8 cellular contexts compared by ENCODE assay signal in the genomic region with DNA sequence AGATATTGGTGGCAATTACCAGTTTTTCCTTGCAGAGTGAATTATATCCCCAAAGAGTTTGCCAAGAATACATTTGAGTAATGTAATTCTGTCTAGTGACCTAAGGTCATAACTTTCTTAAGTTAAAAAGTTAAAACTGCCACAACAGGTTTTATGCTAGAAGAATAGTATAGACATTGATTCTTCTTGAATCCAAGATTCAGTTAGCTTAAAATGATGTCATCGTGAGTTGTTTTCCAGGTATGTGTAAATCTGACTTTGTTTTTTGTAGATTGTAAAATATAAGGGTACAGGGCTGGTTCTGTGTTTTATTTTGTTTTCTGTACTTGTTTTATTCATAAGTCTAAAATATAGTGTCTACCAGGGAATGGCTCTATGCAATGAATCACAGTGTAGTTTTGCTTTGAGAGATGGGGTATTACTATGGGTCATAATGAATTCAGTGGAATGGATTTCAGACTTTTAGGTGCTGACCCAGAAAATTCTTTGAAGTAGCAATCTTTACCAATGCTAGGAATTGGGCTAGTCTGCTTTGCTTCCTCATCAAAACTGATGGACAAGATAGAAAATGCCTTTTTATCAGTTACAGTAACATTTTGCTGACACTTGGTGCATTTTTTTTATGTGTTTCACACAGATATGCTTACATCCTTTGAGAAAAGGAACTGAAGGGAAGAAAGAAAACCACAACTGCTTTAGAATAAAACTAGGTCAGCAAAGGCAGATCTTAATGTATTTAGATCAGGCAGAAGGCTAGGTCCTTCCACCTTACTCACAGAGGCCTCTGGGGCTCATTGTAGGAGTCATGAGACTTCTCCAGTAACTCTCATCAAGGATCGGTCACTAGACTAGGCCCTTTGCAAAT. TPM values are rescaled to one million over a fixed set of nuclear protein-coding genes. Genes with fewer than 3 reads are reported as not detected.
A peak's percentile ranks its signal among the peaks of the same experiment; 100 is the strongest.
DNase-seq lines count a peak whose midpoint lies in the region; ATAC-seq, FAIRE-seq and TF ChIP-seq lines count a peak whose summit lies in the region.

No MANE protein-coding gene starts in this region.

- peak overlapping the region; percentile 79 for H2BK20ac ChIP-seq in IMR-90 (ENCODE audit: low read depth, low read length)

- no CpG with 5 or more reads among the region's 2 CpGs for WGBS in IMR-90 (ENCODE audit: extremely low coverage in 2 of 2, insufficient read length in 1 of 2), 2 experiments

- peaks cover 6% of the 10 kb centered on the region for H3K9me3 ChIP-seq in IMR-90 (ENCODE audit: control insufficient read depth, insufficient read depth, low read length)

- H4K20me1 ChIP-seq in IMR-90 (ENCODE audit: insufficient read depth, low read length), result peaks cover 5% of the 10 kb centered on the region; the same call in 1 of the 2 replicates

- peaks cover 22% of the 10 kb centered on the region; the same call in 1 of the 2 replicates for H3K9me1 ChIP-seq in IMR-90 (ENCODE audit: insufficient read depth, low read length)

- peak overlapping the region; percentile 50; the same call in 1 of the 2 replicates for H2AK5ac ChIP-seq in IMR-90 (ENCODE audit: low read depth, low read length)

- peak overlapping the region; percentile 91 for H2BK120ac ChIP-seq in IMR-90 (ENCODE audit: low read depth, low read length)

- H3K23ac ChIP-seq in IMR-90 (ENCODE audit: low read depth, low read length), result peak overlapping the region; percentile 46; the same call in 1 of the 2 replicates

- BruUV-seq in IMR-90 (replicated peaks; lab: Mats Ljungman, UMichigan), result no TSS peak

- H3K14ac ChIP-seq in IMR-90 (replicated peaks; ENCODE audit: low read depth, low read length), result peak overlapping the region; percentile 80

- peak overlapping the region; percentile 4; the same call in 1 of the 2 replicates for H3K4me2 ChIP-seq in IMR-90 (ENCODE audit: low read depth, low read length)

- no peak for FAIRE-seq in bronchial epithelial cell (lab: Jason Lieb, UNC)

- CTCF ChIA-PET in IMR-90 (lab: Yijun Ruan, JAX), result no interaction called here

- peak overlapping the region; percentile 84; the same call in 1 of the 2 replicates for H4K5ac ChIP-seq in IMR-90 (ENCODE audit: low read depth, low read length)

- no peak for TF ChIP-seq RAD21 in IMR-90 (IDR thresholded peaks at IDR 0.05; ENCODE audit: low read length)

- H3K36me3 ChIP-seq in IMR-90 (ENCODE audit: control insufficient read depth, insufficient read depth, low read length) (no peaks in the 10 kb centered on the region), bronchial epithelial cell (ENCODE audit: control insufficient read depth, insufficient read depth, low read length) (no peaks in the 10 kb centered on the region)

- H3K4me3 ChIP-seq in GM08714 (ENCODE audit: low read length), result peak overlapping the region; percentile 54
- H3K4me3 ChIP-seq in IMR-90 (ENCODE audit: insufficient read depth, low read depth, low read length), result no peak overlapping the region
- no peak overlapping the region for H3K4me3 ChIP-seq in bronchial epithelial cell (ENCODE audit: low read depth, low read length)

- H3K4me1 ChIP-seq in IMR-90 (ENCODE audit: control insufficient read depth, insufficient read depth, low read length), result peaks cover 26% of the 10 kb centered on the region

- intact Hi-C loops in IMR-90 (cut with micrococcal nuclease), result loop anchor here (5.0 kb wide), 1 partner anchor 179 kb away; no protein-coding TSS in a partner anchor

- dilution Hi-C loops in IMR-90 (cut with HindIII; ENCODE audit: low sequenced_read_pairs, unreplicated experiment), result no loop called here

- no peak for TF ChIP-seq CTCF in IMR-90 (conservative IDR thresholded peaks at IDR 0.05; ENCODE audit: low read depth, low read length)
- TF ChIP-seq CTCF in bronchial epithelial cell (IDR thresholded peaks at IDR 0.05; ENCODE audit: insufficient read depth, low read length, severe bottlenecking), result no peak
- TF ChIP-seq CTCF in GM13977 (IDR thresholded peaks at IDR 0.05; ENCODE audit: extremely low read depth, insufficient read depth, missing control alignments), result no peak

- H3K79me1 ChIP-seq in IMR-90 (ENCODE audit: low read depth in 1 of 2, low read length in 2 of 2), result peaks cover 23 to 68% of the 10 kb centered on the region in 2 experiments

- H4K8ac ChIP-seq in IMR-90 (ENCODE audit: low read depth in 2 of 2, low read length in 2 of 2), result peak overlapping the region; percentile 37 to 43; a peak in 3 of 4 replicates

- H3K27me3 ChIP-seq in IMR-90 (ENCODE audit: control insufficient read depth, insufficient read depth, low read length) (no peaks in the 10 kb centered on the region), bronchial epithelial cell (ENCODE audit: control insufficient read depth, insufficient read depth, low read length) (no peaks in the 10 kb centered on the region)

- peak overlapping the region; percentile 12 for H3K27ac ChIP-seq in IMR-90 (ENCODE audit: insufficient read depth, low read length)

- peak overlapping the region; percentile 91; the same call in 1 of the 2 replicates for H3K18ac ChIP-seq in IMR-90 (ENCODE audit: low read depth, low read length)

- no peak overlapping the region for H2AK9ac ChIP-seq in IMR-90 (replicated peaks; ENCODE audit: low read depth, low read length, poor library complexity)

- peak overlapping the region; percentile 88 for H4K91ac ChIP-seq in IMR-90 (ENCODE audit: insufficient read depth, low read depth, low read length)

- DNase-seq in IMR-90 (peak; percentile 59), bronchial epithelial cell (ENCODE audit: low read depth) (peak; percentile 78), NCI-H345 (lab: John Stamatoyannopoulos, UW) (no peak), NCI-H1048 (lab: John Stamatoyannopoulos, UW) (no peak), iPS-NIHi11 (ENCODE audit: low spot score) (no peak), GM13977 (ENCODE audit: low spot score) (no peak)

- H2AFZ ChIP-seq in IMR-90 (replicated peaks; ENCODE audit: low read length, poor library complexity), result no peak overlapping the region

- peak overlapping the region; percentile 4; the same call in 1 of the 2 replicates for H3K9ac ChIP-seq in IMR-90 (ENCODE audit: low read depth, low read length)

- ATAC-seq in GM21447 (IDR thresholded peaks at IDR 0.05; ENCODE audit: unreplicated experiment) (peak; percentile 54), IMR-90 (ENCODE audit: low read depth) (peak; percentile 12)

- peak overlapping the region; percentile 98 for H2BK5ac ChIP-seq in IMR-90 (ENCODE audit: low read depth, low read length, poor library complexity, severe bottlenecking)

- POLR2A ChIA-PET in IMR-90 (lab: Charles Lee; ENCODE audit: unreplicated experiment), result no interaction called here

- H3K56ac ChIP-seq in IMR-90 (ENCODE audit: extremely low read depth, insufficient read depth, low read length), result 0 out of 2 replicates have a peak overlapping the region, but pooled peaks have one; percentile 43

- peak overlapping the region; percentile 67; the same call in 2 of the 3 replicates for H2BK15ac ChIP-seq in IMR-90 (ENCODE audit: low read depth, low read length)

- in situ Hi-C loops in IMR-90 (cut with MboI; ENCODE audit: low sequenced_read_pairs), result loop anchor here (25.0 kb wide), 1 partner anchor 346 kb away; no protein-coding TSS in a partner anchor
- in situ Hi-C loops in GM13977 (cut with MboI; ENCODE audit: low pct_unique_long_range_greater_than_20kb, low sequenced_read_pairs, unreplicated experiment), result loop anchor here (25.0 kb wide), 2 partner anchors 179 to 371 kb away; no protein-coding TSS in a partner anchor

- H3K4ac ChIP-seq in IMR-90 (ENCODE audit: low read depth, low read length), result peak overlapping the region; percentile 34

- no peak for TF ChIP-seq POLR2A in IMR-90 (IDR thresholded peaks at IDR 0.05; ENCODE audit: low read depth, low read length)

TF ChIP-seq in IMR-90, 13 proteins besides CTCF, POLR2A, EP300 and RAD21:
- TF ChIP-seq MAFK (IDR thresholded peaks at IDR 0.05; ENCODE audit: low read depth, low read length), result peak; percentile 75
- TF ChIP-seq BHLHE40 (IDR thresholded peaks at IDR 0.05; ENCODE audit: low read depth, low read length), result no peak
TF ChIP-seq in IMR-90: peak in this region for 1.

RNA-seq across cellular contexts. Expression of a gene that starts 20.8 kb away (rescaled TPM):
- 47.8 and 59.9 TPM in 2 replicates for total RNA-seq in IMR-90 (2012; rRNA removed)
- polyA plus RNA-seq in IMR-90 (2012; rRNA removed), result 20.2 and 22.9 TPM in 2 replicates
- polyA plus RNA-seq in IMR-90 (2012; cell fraction: cytosol; rRNA removed), result 16.0 and 23.2 TPM in 2 replicates
- polyA plus RNA-seq in IMR-90 (2012; cell fraction: nucleus; rRNA removed; ENCODE audit: low replicate concordance), result 7.9 and 19.2 TPM in 2 replicates
- total RNA-seq in bronchial epithelial cell, result 48.7 and 66.2 TPM in 2 replicates

Comparison
In these comparisons a context has a peak if more than half of its experiments do, and no peak if none do; other contexts are left out.
1. DNase-seq: peak in IMR-90 (single experiment) and bronchial epithelial cell (single experiment); none in NCI-H345 (single experiment), NCI-H1048 (single experiment), iPS-NIHi11 (single experiment) and GM13977 (single experiment).